ENCODE assay signal across 19 cellular contexts in genomic region chr1:224622831-224623230, GRCh38. TPM values are rescaled to one million over a fixed set of nuclear protein-coding genes. Genes with fewer than 3 reads are reported as not detected.
DNase-seq lines count a peak whose midpoint lies in the region; ATAC-seq and TF ChIP-seq lines count a peak whose summit lies in the region.
"Had no signal": no experiment of that assay in that cellular context is flagged by ENCODE, and none has a peak within 500 bp of the region (broad histone marks: within the 10 kb centered on the region; RNA-seq: fewer than 3 reads in every experiment).

No MANE protein-coding gene starts in this region.

- no peak for TF ChIP-seq CTCF in heart left ventricle (IDR thresholded peaks at IDR 0.05)
- no peak for TF ChIP-seq CTCF in PC-9 (conservative IDR thresholded peaks at IDR 0.05)
- TF ChIP-seq CTCF in type B pancreatic cell (conservative IDR thresholded peaks at IDR 0.05), result no peak
- TF ChIP-seq CTCF in progenitor cell of endocrine pancreas (IDR thresholded peaks at IDR 0.05; ENCODE audit: unreplicated experiment), result no peak

- H3K9me2 ChIP-seq in PC-9 (ENCODE audit: insufficient read depth), result no peaks in the 10 kb centered on the region

- no peak for TF ChIP-seq POLR2A in heart left ventricle (IDR thresholded peaks at IDR 0.05)

- peaks cover 9% of the 10 kb centered on the region; the same call in 1 of the 2 replicates for H3F3A ChIP-seq in PC-9 (ENCODE audit: insufficient read depth, low read depth)

- intact Hi-C loops in cardiac septum (cut with DNase I) (no loop called here), heart left ventricle (cut with DNase I) (no loop called here), PC-9 (cut with micrococcal nuclease; ENCODE audit: unreplicated experiment) (no loop called here)

- POLR2A ChIA-PET in PC-9 (lab: Charles Lee; ENCODE audit: unreplicated experiment), result no interaction called here

- H3K79me2 ChIP-seq in PC-9 (ENCODE audit: low read depth), result peaks cover 74% of the 10 kb centered on the region

- H3K4me1 Mint-ChIP-seq in central memory CD8-positive, alpha-beta T cell, result peaks cover 35% of the 10 kb centered on the region
- H3K4me1 Mint-ChIP-seq in type B pancreatic cell (ENCODE audit: unreplicated experiment) (peaks cover 5% of the 10 kb centered on the region), progenitor cell of endocrine pancreas (ENCODE audit: low read depth) (peaks cover 23% of the 10 kb centered on the region)
- H3K4me1 Mint-ChIP-seq in activated T-cell treated with anti-CD3 and anti-CD28 coated beads, Interleukin-2, amount 50 U/mL, for 24 hours (ENCODE audit: low read depth), result peaks cover 38% of the 10 kb centered on the region

- H4K20me1 ChIP-seq in PC-9 (ENCODE audit: insufficient read depth), result peaks cover 11% of the 10 kb centered on the region

- H3K9me3 ChIP-seq in heart left ventricle, result peaks cover 0 to 5% (median 0%) of the 10 kb centered on the region in 12 donors
- H3K9me3 ChIP-seq in PC-9 (ENCODE audit: insufficient read depth, low read depth), result no peaks in the 10 kb centered on the region
- H3K9me3 ChIP-seq: adrenal gland had no signal

- H3K27ac Mint-ChIP-seq in central memory CD8-positive, alpha-beta T cell (ENCODE audit: low read depth), result peak overlapping the region; percentile 95
- H3K27ac Mint-ChIP-seq in type B pancreatic cell (peak overlapping the region; percentile 66), progenitor cell of endocrine pancreas (no peak overlapping the region)
- H3K27ac Mint-ChIP-seq in activated T-cell treated with anti-CD3 and anti-CD28 coated beads, Interleukin-2, amount 50 U/mL, for 24 hours, result no peak overlapping the region
- H3K27ac Mint-ChIP-seq: endodermal cell, IgD-negative memory B cell had no signal

- H3K27me3 ChIP-seq in heart left ventricle (peaks cover 3 to 56% (median 21%) of the 10 kb centered on the region in 9 donors), PC-9 (ENCODE audit: insufficient read depth, low read depth) (no peaks in the 10 kb centered on the region)

- H3K36me3 ChIP-seq in heart left ventricle (no peaks in the 10 kb centered on the region), PC-9 (ENCODE audit: low read depth) (0 out of 2 replicates have a peak, but pooled peaks cover 8% of the 10 kb centered on the region)
- H3K36me3 ChIP-seq: adrenal gland had no signal

- H3K36me3 Mint-ChIP-seq in central memory CD8-positive, alpha-beta T cell (ENCODE audit: insufficient read depth), result peaks cover 6% of the 10 kb centered on the region
- no peaks in the 10 kb centered on the region for H3K36me3 Mint-ChIP-seq in type B pancreatic cell
- H3K36me3 Mint-ChIP-seq in activated T-cell treated with anti-CD3 and anti-CD28 coated beads, Interleukin-2, amount 50 U/mL, for 24 hours (ENCODE audit: low read depth), result no peaks in the 10 kb centered on the region
- H3K36me3 Mint-ChIP-seq in progenitor cell of endocrine pancreas (ENCODE audit: insufficient read depth), result peaks cover 3% of the 10 kb centered on the region

- H3K27ac ChIP-seq in heart left ventricle (no peak overlapping the region), PC-9 (0 out of 2 replicates have a peak overlapping the region, but pooled peaks have one; percentile 27)
- H3K27ac ChIP-seq: adrenal gland had no signal

- 89 to 98% (median 96%) methylated on average over 2 of the region's 2 CpGs for WGBS in heart left ventricle, 4 donors

- CTCF ChIA-PET in PC-9 (lab: Charles Lee), result interaction anchor here (0.6 to 0.9 kb wide), 2 partner anchors 10 to 15 kb away, joined by 3 read pairs; no protein-coding TSS in a partner anchor

- H3K9me3 Mint-ChIP-seq in central memory CD8-positive, alpha-beta T cell, result peaks cover 6% of the 10 kb centered on the region
- H3K9me3 Mint-ChIP-seq in type B pancreatic cell, result peaks cover 11% of the 10 kb centered on the region
- peaks cover 12% of the 10 kb centered on the region for H3K9me3 Mint-ChIP-seq in activated T-cell treated with anti-CD3 and anti-CD28 coated beads, Interleukin-2, amount 50 U/mL, for 24 hours
- peaks cover 7% of the 10 kb centered on the region for H3K9me3 Mint-ChIP-seq in progenitor cell of endocrine pancreas (ENCODE audit: low read depth)

- H3K27me3 Mint-ChIP-seq in central memory CD8-positive, alpha-beta T cell, result peaks cover 36% of the 10 kb centered on the region
- peaks cover 73% of the 10 kb centered on the region for H3K27me3 Mint-ChIP-seq in type B pancreatic cell
- H3K27me3 Mint-ChIP-seq in activated T-cell treated with anti-CD3 and anti-CD28 coated beads, Interleukin-2, amount 50 U/mL, for 24 hours, result peaks cover 42% of the 10 kb centered on the region
- peaks cover 60% of the 10 kb centered on the region for H3K27me3 Mint-ChIP-seq in progenitor cell of endocrine pancreas

- H3K4me3 Mint-ChIP-seq in central memory CD8-positive, alpha-beta T cell, result no peak overlapping the region
- H3K4me3 Mint-ChIP-seq in type B pancreatic cell, result no peak overlapping the region
- H3K4me3 Mint-ChIP-seq in activated T-cell treated with anti-CD3 and anti-CD28 coated beads, Interleukin-2, amount 50 U/mL, for 24 hours, result no peak overlapping the region
- no peak overlapping the region for H3K4me3 Mint-ChIP-seq in progenitor cell of endocrine pancreas (ENCODE audit: low read depth)
- H3K4me3 Mint-ChIP-seq: endodermal cell had no signal

- DNase-seq in cardiac septum (ENCODE audit: low spot score), result peak; percentile 53
- no peak for DNase-seq in heart left ventricle
- no peak for DNase-seq in PC-9
- no peak for DNase-seq in central memory CD8-positive, alpha-beta T cell (ENCODE audit: low spot score in 2 of 2)
- no peak for DNase-seq in type B pancreatic cell (ENCODE audit: extremely low spot score, unreplicated experiment)
- no peak for DNase-seq in activated T-cell treated with anti-CD3 and anti-CD28 coated beads, Interleukin-2, amount 50 U/mL, for 24 hours
- no peak for DNase-seq in middle frontal gyrus (ENCODE audit: extremely low spot score, low spot score)
- DNase-seq in progenitor cell of endocrine pancreas (ENCODE audit: low spot score, unreplicated experiment), result no peak
- DNase-seq: activated CD4-positive, alpha-beta T cell treated with anti-CD3 and anti-CD28 coated beads for 1 hour; adrenal gland; cerebellar nuclear complex; endodermal cell; left cardiac atrium; midbrain; NCI-H1105; NCI-H748 treated with DMSO at 0.1 percent for 48 hours; occipital lobe; stimulated activated CD4-positive, alpha-beta T cell treated with anti-CD3 and anti-CD28 coated beads, Interleukin-4, amount 100 ng/mL, for 1 hour had no signal

- no peak for ATAC-seq in heart left ventricle
- ATAC-seq in central memory CD8-positive, alpha-beta T cell (replicated peaks; ENCODE audit: extremely low read depth, poor library complexity, severe bottlenecking), result no peak
- ATAC-seq: left cardiac atrium had no signal

- H2AFZ ChIP-seq in PC-9, result no peak overlapping the region

- peak overlapping the region; percentile 93 for H3K4me2 ChIP-seq in PC-9

- no TSS peak for BruUV-seq in PC-9 (replicated peaks; lab: Mats Ljungman, UMichigan)

- H3K4me1 ChIP-seq in heart left ventricle, result peaks cover 0 to 8% (median 0%) of the 10 kb centered on the region in 12 donors
- H3K4me1 ChIP-seq in PC-9 (replicated peaks; ENCODE audit: insufficient read depth), result peaks cover 53% of the 10 kb centered on the region
- H3K4me1 ChIP-seq: adrenal gland had no signal

- H3K4me3 ChIP-seq in heart left ventricle (no peak overlapping the region), PC-9 (no peak overlapping the region)
- H3K4me3 ChIP-seq: adrenal gland had no signal

RNA-seq across cellular contexts. Expression of gene CNIH3, which starts 6.7 kb away (rescaled TPM):
- 1.4 TPM for total RNA-seq in cardiac septum
- total RNA-seq in heart left ventricle, result 1 to 10 TPM in 2 of 9 donors, under 1 TPM in 5, not detected in 2; 0.40 to 2.6 (median 0.75) TPM
- polyA plus RNA-seq in heart left ventricle, result under 1 TPM; 0.34 to 0.50 TPM
- total RNA-seq in PC-9 (2021), result 7.4 and 8.4 TPM in 2 replicates
- total RNA-seq in type B pancreatic cell (ENCODE audit: low replicate concordance), result 1.8 and 4.5 TPM in 2 replicates
- 3.2 and 3.7 TPM in 2 replicates for total RNA-seq in progenitor cell of endocrine pancreas

Comparison
In these comparisons a context has a peak if more than half of its experiments do, and no peak if none do; other contexts are left out.
1. H3K27ac Mint-ChIP-seq: peak in central memory CD8-positive, alpha-beta T cell (single experiment) and type B pancreatic cell (single experiment); none in activated T-cell treated with anti-CD3 and anti-CD28 coated beads, Interleukin-2, amount 50 U/mL, for 24 hours (single experiment) and progenitor cell of endocrine pancreas (single experiment).